In genomic region chr4:140071806-140072205, GRCh38 we compare ENCODE assay signal across 8 cellular contexts.
A peak's percentile ranks its signal among the peaks of the same experiment; 100 is the strongest.
DNase-seq lines count a peak whose midpoint lies in the region; ATAC-seq and TF ChIP-seq lines count a peak whose summit lies in the region.

No MANE protein-coding gene starts in this region.

- WGBS in esophagus muscularis mucosa, result 68% methylated on average over 3 of the region's 3 CpGs

- TF ChIP-seq CTCF in endothelial cell (IDR thresholded peaks at IDR 0.05; ENCODE audit: unreplicated experiment) (no peak), esophagus muscularis mucosa (IDR thresholded peaks at IDR 0.05) (no peak)

- H3K27me3 ChIP-seq in esophagus muscularis mucosa, result no peaks in the 10 kb centered on the region

- ATAC-seq in GM19025 (IDR thresholded peaks at IDR 0.05; ENCODE audit: low read depth, unreplicated experiment), result peak; percentile 85
- ATAC-seq in HG03460 (IDR thresholded peaks at IDR 0.05; ENCODE audit: unreplicated experiment), result peak; percentile 84

- CTCF ChIA-PET in activated CD4-positive, alpha-beta T cell treated with anti-CD3 and anti-CD28 coated beads, Interleukin-2, amount 10 ng/mL, durations not matched to agents 7 days and 5 days (lab: Charles Lee), result interaction anchor here (0.8 to 2.6 kb wide), 5 partner anchors 10 to 23 kb away, joined by 3 to 11 read pairs (median 3); no protein-coding TSS in a partner anchor

- TF ChIP-seq POLR2A in esophagus muscularis mucosa (IDR thresholded peaks at IDR 0.05; ENCODE audit: low read depth), result no peak

- no peak for TF ChIP-seq EP300 in esophagus muscularis mucosa (IDR thresholded peaks at IDR 0.05)

- no peaks in the 10 kb centered on the region for H3K9me3 ChIP-seq in esophagus muscularis mucosa

- H3K36me3 ChIP-seq in esophagus muscularis mucosa, result no peaks in the 10 kb centered on the region

- H3K9me3 Mint-ChIP-seq in activated CD4-positive, alpha-beta T cell treated with anti-CD3 and anti-CD28 coated beads, Interleukin-2, amount 10 ng/mL, durations not matched to agents 7 days and 5 days, result peaks cover 2% of the 10 kb centered on the region
- no peaks in the 10 kb centered on the region for H3K9me3 Mint-ChIP-seq in endothelial cell (ENCODE audit: unreplicated experiment)

- intact Hi-C loops in esophagus muscularis mucosa (cut with DNase I), result no loop called here

- H3K36me3 Mint-ChIP-seq in activated CD4-positive, alpha-beta T cell treated with anti-CD3 and anti-CD28 coated beads, Interleukin-2, amount 10 ng/mL, durations not matched to agents 7 days and 5 days (ENCODE audit: low read depth), result peaks cover 9% of the 10 kb centered on the region
- no peaks in the 10 kb centered on the region for H3K36me3 Mint-ChIP-seq in endothelial cell (ENCODE audit: low read depth, unreplicated experiment)

- H3K27ac ChIP-seq in esophagus muscularis mucosa (replicated peaks in 1 of 4), result no peak overlapping the region

- no peak overlapping the region for H3K4me3 ChIP-seq in esophagus muscularis mucosa

- H3K4me3 Mint-ChIP-seq in activated CD4-positive, alpha-beta T cell treated with anti-CD3 and anti-CD28 coated beads, Interleukin-2, amount 10 ng/mL, durations not matched to agents 7 days and 5 days, result peak overlapping the region; percentile 53
- no peak overlapping the region for H3K4me3 Mint-ChIP-seq in endothelial cell (ENCODE audit: unreplicated experiment)

- POLR2A ChIA-PET in activated CD4-positive, alpha-beta T cell treated with anti-CD3 and anti-CD28 coated beads, Interleukin-2, amount 10 ng/mL, durations not matched to agents 7 days and 5 days (lab: Charles Lee), result no interaction called here

- H3K4me1 Mint-ChIP-seq in activated CD4-positive, alpha-beta T cell treated with anti-CD3 and anti-CD28 coated beads, Interleukin-2, amount 10 ng/mL, durations not matched to agents 7 days and 5 days, result peaks cover 57% of the 10 kb centered on the region
- peaks cover 18% of the 10 kb centered on the region for H3K4me1 Mint-ChIP-seq in endothelial cell (ENCODE audit: unreplicated experiment)

- peak; percentile 23 for DNase-seq in A172 (ENCODE audit: low spot score)
- DNase-seq in activated CD4-positive, alpha-beta T cell treated with anti-CD3 and anti-CD28 coated beads, Interleukin-2, amount 10 ng/mL, durations not matched to agents 7 days and 5 days, result peak; percentile 79
- peak; percentile 94 for DNase-seq in fibroblast of peridontal ligament (ENCODE audit: extremely low read depth)
- peak; percentile 36 for DNase-seq in stimulated activated CD8-positive, alpha-beta memory T cell treated with anti-CD3 and anti-CD28 coated beads, Interleukin-12 subunit alpha, Interleukin-12 subunit beta, amount 100 ng/mL, for 24 hours (ENCODE audit: extremely low read depth)
- no peak for DNase-seq in endothelial cell (ENCODE audit: low spot score)
- DNase-seq in esophagus muscularis mucosa (ENCODE audit: extremely low spot score), result no peak

- H3K27me3 Mint-ChIP-seq in activated CD4-positive, alpha-beta T cell treated with anti-CD3 and anti-CD28 coated beads, Interleukin-2, amount 10 ng/mL, durations not matched to agents 7 days and 5 days, result peaks cover 12% of the 10 kb centered on the region
- no peaks in the 10 kb centered on the region for H3K27me3 Mint-ChIP-seq in endothelial cell (ENCODE audit: unreplicated experiment)

- H3K27ac Mint-ChIP-seq in activated CD4-positive, alpha-beta T cell treated with anti-CD3 and anti-CD28 coated beads, Interleukin-2, amount 10 ng/mL, durations not matched to agents 7 days and 5 days, result peak overlapping the region; percentile 91
- H3K27ac Mint-ChIP-seq in endothelial cell (ENCODE audit: unreplicated experiment), result no peak overlapping the region

- H3K4me1 ChIP-seq in esophagus muscularis mucosa, result peaks cover 0 to 7% (median 4%) of the 10 kb centered on the region in 4 donors

Comparison
In these comparisons a context has a peak if more than half of its experiments do, and no peak if none do; other contexts are left out.
1. DNase-seq: peak in A172 (single experiment), activated CD4-positive, alpha-beta T cell treated with anti-CD3 and anti-CD28 coated beads, Interleukin-2, amount 10 ng/mL, durations not matched to agents 7 days and 5 days (single experiment), fibroblast of peridontal ligament (single experiment) and stimulated activated CD8-positive, alpha-beta memory T cell treated with anti-CD3 and anti-CD28 coated beads, Interleukin-12 subunit alpha, Interleukin-12 subunit beta, amount 100 ng/mL, for 24 hours (single experiment); none in endothelial cell (single experiment) and esophagus muscularis mucosa (single experiment).